ENCODE assay signal across 11 cellular contexts in the genomic region with DNA sequence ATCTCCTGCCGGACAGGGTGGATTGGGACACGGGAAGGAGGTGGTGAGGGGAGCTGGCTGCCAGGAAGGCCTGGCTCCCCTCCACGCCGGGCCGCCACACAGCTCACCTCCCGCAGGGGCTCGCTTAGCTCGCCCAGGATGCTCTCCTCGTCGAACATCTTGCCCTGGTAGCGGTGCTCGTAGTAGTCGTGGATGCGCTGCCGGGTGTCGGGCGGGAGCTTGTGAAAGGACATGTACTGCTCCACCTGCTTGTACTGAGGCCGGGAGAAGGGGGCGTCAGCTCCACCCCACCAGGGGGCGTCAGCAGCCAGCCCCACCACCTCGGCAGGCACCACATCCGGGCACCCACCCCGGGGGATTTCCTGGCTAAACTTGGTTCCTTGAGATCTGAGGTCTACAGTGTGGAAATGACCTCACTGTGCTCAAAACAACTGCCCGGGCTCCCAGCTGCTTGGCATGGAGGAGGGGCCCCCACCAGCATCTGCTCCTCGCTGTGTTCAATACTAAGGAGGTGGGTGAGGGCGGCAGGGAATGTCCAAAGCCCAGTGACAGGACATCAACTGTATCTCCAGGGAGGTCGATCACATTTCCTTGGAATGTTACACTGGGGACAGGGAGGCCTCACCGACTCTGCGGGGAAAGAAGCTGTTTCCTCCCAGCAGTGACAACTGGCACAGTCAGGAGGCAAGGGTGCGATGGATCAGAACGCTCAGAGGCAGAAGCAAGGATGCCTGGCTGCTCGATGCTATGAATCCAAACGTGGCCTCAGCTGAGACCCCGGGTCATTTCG. TPM values are rescaled to one million over a fixed set of nuclear protein-coding genes. Genes with fewer than 3 reads are reported as not detected.
DNase-seq lines count a peak whose midpoint lies in the region; ATAC-seq and TF ChIP-seq lines count a peak whose summit lies in the region.
"Had no signal": no experiment of that assay in that cellular context is flagged by ENCODE, and none has a peak within 500 bp of the region (broad histone marks: within the 10 kb centered on the region; RNA-seq: fewer than 3 reads in every experiment).

No MANE protein-coding gene starts in this region.

- ATAC-seq in GM21717 (IDR thresholded peaks at IDR 0.05; ENCODE audit: unreplicated experiment) (no peak), HG02938 (IDR thresholded peaks at IDR 0.05; ENCODE audit: unreplicated experiment) (no peak)

- CTCF ChIA-PET in activated CD4-positive, alpha-beta memory T cell treated with anti-CD3 and anti-CD28 coated beads for 36 hours (lab: Charles Lee), result no interaction called here
- CTCF ChIA-PET in activated CD4-positive, alpha-beta memory T cell treated with anti-CD3 and anti-CD28 coated beads, Interleukin-2, amount 10 ng/mL, durations not matched to agents 7 days and 5 days (lab: Charles Lee), result interaction anchor here (1.5 kb wide), 1 partner anchor 379 kb away, joined by 3 read pairs; no protein-coding TSS in a partner anchor

- H3K9me3 ChIP-seq in tibial nerve, result peaks cover 0 to 9% (median 0%) of the 10 kb centered on the region in 4 donors

- H3K27ac ChIP-seq in brain microvascular endothelial cell (no peak overlapping the region), tibial nerve (no peak overlapping the region)
- H3K27ac ChIP-seq: C4-2B had no signal

- TF ChIP-seq POLR2A in tibial nerve (IDR thresholded peaks at IDR 0.05), result no peak

- intact Hi-C loops in activated CD4-positive, alpha-beta memory T cell treated with anti-CD3 and anti-CD28 coated beads for 36 hours (cut with micrococcal nuclease), result no loop called here

- no peaks in the 10 kb centered on the region for H3K27me3 ChIP-seq in brain microvascular endothelial cell (replicated peaks)
- peaks cover 0 to 15% of the 10 kb centered on the region in 2 donors for H3K27me3 ChIP-seq in tibial nerve

- H3K36me3 Mint-ChIP-seq in activated CD4-positive, alpha-beta memory T cell treated with anti-CD3 and anti-CD28 coated beads for 36 hours, result no peaks in the 10 kb centered on the region
- H3K36me3 Mint-ChIP-seq in activated CD4-positive, alpha-beta memory T cell treated with anti-CD3 and anti-CD28 coated beads, Interleukin-2, amount 10 ng/mL, durations not matched to agents 7 days and 5 days (ENCODE audit: low read depth), result no peaks in the 10 kb centered on the region
- H3K36me3 Mint-ChIP-seq in IgD-negative memory B cell, result peaks cover 1% of the 10 kb centered on the region

- no peak for TF ChIP-seq EP300 in tibial nerve (IDR thresholded peaks at IDR 0.05)

- WGBS in tibial nerve, 2 donors, result 70 to 76% methylated on average over 29 of the region's 35 CpGs

- DNase-seq in activated CD4-positive, alpha-beta memory T cell treated with anti-CD3 and anti-CD28 coated beads for 36 hours, result peak; percentile 30
- no peak for DNase-seq in activated CD4-positive, alpha-beta memory T cell treated with anti-CD3 and anti-CD28 coated beads, Interleukin-2, amount 10 ng/mL, durations not matched to agents 7 days and 5 days
- DNase-seq in brain microvascular endothelial cell (no peak), retinal pigment epithelial cell (ENCODE audit: low read depth) (no peak), tibial nerve (ENCODE audit: low spot score in 2 of 2) (no peak)
- DNase-seq: activated naive CD4-positive, alpha-beta T cell treated with anti-CD3 and anti-CD28 coated beads, Interleukin-2, amount 50 U/mL, for 16 hours had no signal

- H3K4me3 ChIP-seq in brain microvascular endothelial cell (ENCODE audit: low read depth, low read length) (no peak overlapping the region), retinal pigment epithelial cell (ENCODE audit: low read length) (no peak overlapping the region), tibial nerve (no peak overlapping the region)

- H3K9me3 Mint-ChIP-seq in activated CD4-positive, alpha-beta memory T cell treated with anti-CD3 and anti-CD28 coated beads for 36 hours, result no peaks in the 10 kb centered on the region
- H3K9me3 Mint-ChIP-seq in activated CD4-positive, alpha-beta memory T cell treated with anti-CD3 and anti-CD28 coated beads, Interleukin-2, amount 10 ng/mL, durations not matched to agents 7 days and 5 days, result no peaks in the 10 kb centered on the region
- H3K9me3 Mint-ChIP-seq in IgD-negative memory B cell, result peaks cover 0 to 3% (median 0%) of the 10 kb centered on the region in 3 donors

- TF ChIP-seq CTCF in brain microvascular endothelial cell (IDR thresholded peaks at IDR 0.05; ENCODE audit: low read depth, low read length, missing control alignments) (peak; percentile 33), retinal pigment epithelial cell (conservative IDR thresholded peaks at IDR 0.05; ENCODE audit: low read depth, low read length) (peak; percentile 35), tibial nerve (IDR thresholded peaks at IDR 0.05) (no peak)

- no peak overlapping the region for H3K27ac Mint-ChIP-seq in activated CD4-positive, alpha-beta memory T cell treated with anti-CD3 and anti-CD28 coated beads for 36 hours
- H3K27ac Mint-ChIP-seq in activated CD4-positive, alpha-beta memory T cell treated with anti-CD3 and anti-CD28 coated beads, Interleukin-2, amount 10 ng/mL, durations not matched to agents 7 days and 5 days, result no peak overlapping the region
- H3K27ac Mint-ChIP-seq in IgD-negative memory B cell, result peak overlapping the region in 2 of 3 donors; percentile 5 to 62

- H3K4me1 Mint-ChIP-seq in activated CD4-positive, alpha-beta memory T cell treated with anti-CD3 and anti-CD28 coated beads for 36 hours (ENCODE audit: low read depth), result peaks cover 2% of the 10 kb centered on the region
- peaks cover 4% of the 10 kb centered on the region for H3K4me1 Mint-ChIP-seq in activated CD4-positive, alpha-beta memory T cell treated with anti-CD3 and anti-CD28 coated beads, Interleukin-2, amount 10 ng/mL, durations not matched to agents 7 days and 5 days
- H3K4me1 Mint-ChIP-seq in IgD-negative memory B cell, result peaks cover 0 to 6% (median 3%) of the 10 kb centered on the region in 3 donors

- no peaks in the 10 kb centered on the region for H3K4me1 ChIP-seq in tibial nerve

- H3K27me3 Mint-ChIP-seq in activated CD4-positive, alpha-beta memory T cell treated with anti-CD3 and anti-CD28 coated beads for 36 hours, result peaks cover 3% of the 10 kb centered on the region
- H3K27me3 Mint-ChIP-seq in activated CD4-positive, alpha-beta memory T cell treated with anti-CD3 and anti-CD28 coated beads, Interleukin-2, amount 10 ng/mL, durations not matched to agents 7 days and 5 days, result peaks cover 4% of the 10 kb centered on the region
- peaks cover 2% of the 10 kb centered on the region for H3K27me3 Mint-ChIP-seq in IgD-negative memory B cell

- POLR2A ChIA-PET in activated CD4-positive, alpha-beta memory T cell treated with anti-CD3 and anti-CD28 coated beads for 36 hours (lab: Charles Lee), result no interaction called here
- POLR2A ChIA-PET in activated CD4-positive, alpha-beta memory T cell treated with anti-CD3 and anti-CD28 coated beads, Interleukin-2, amount 10 ng/mL, durations not matched to agents 7 days and 5 days (lab: Charles Lee), result no interaction called here

- H3K36me3 ChIP-seq in brain microvascular endothelial cell (replicated peaks) (no peaks in the 10 kb centered on the region), tibial nerve (no peaks in the 10 kb centered on the region)

- in situ Hi-C loops in brain microvascular endothelial cell (cut with HindIII; ENCODE audit: low pct_ligation_motif_present, low sequenced_read_pairs), result no loop called here

- no peak overlapping the region for H3K4me3 Mint-ChIP-seq in activated CD4-positive, alpha-beta memory T cell treated with anti-CD3 and anti-CD28 coated beads for 36 hours
- no peak overlapping the region for H3K4me3 Mint-ChIP-seq in activated CD4-positive, alpha-beta memory T cell treated with anti-CD3 and anti-CD28 coated beads, Interleukin-2, amount 10 ng/mL, durations not matched to agents 7 days and 5 days
- no peak overlapping the region for H3K4me3 Mint-ChIP-seq in IgD-negative memory B cell

RNA-seq across cellular contexts. Expression of gene HCN4, which starts 43.4 kb away (rescaled TPM):
- total RNA-seq in activated CD4-positive, alpha-beta memory T cell treated with anti-CD3 and anti-CD28 coated beads for 36 hours, result not detected
- total RNA-seq in activated CD4-positive, alpha-beta memory T cell treated with anti-CD3 and anti-CD28 coated beads, Interleukin-2, amount 10 ng/mL, durations not matched to agents 7 days and 5 days, result not detected
- not detected for polyA plus RNA-seq in IgD-negative memory B cell
- not detected for total RNA-seq in tibial nerve
- polyA plus RNA-seq: esophagus had no signal

Comparison
In these comparisons a context has a peak if more than half of its experiments do, and no peak if none do; other contexts are left out.
1. H3K27ac Mint-ChIP-seq: peak in IgD-negative memory B cell (2 of 3); none in activated CD4-positive, alpha-beta memory T cell treated with anti-CD3 and anti-CD28 coated beads for 36 hours (single experiment) and activated CD4-positive, alpha-beta memory T cell treated with anti-CD3 and anti-CD28 coated beads, Interleukin-2, amount 10 ng/mL, durations not matched to agents 7 days and 5 days (single experiment).
2. CTCF ChIP-seq: peak in brain microvascular endothelial cell (single experiment) and retinal pigment epithelial cell (single experiment); none in tibial nerve (0 of 5).